In genomic region chr15:59448871-59449270, GRCh38 we compare ENCODE assay signal across 11 cellular contexts. TPM values are rescaled to one million over a fixed set of nuclear protein-coding genes. Genes with fewer than 3 reads are reported as not detected.
"Had no signal": no experiment of that assay in that cellular context is flagged by ENCODE, and none has a peak within 500 bp of the region (broad histone marks: within the 10 kb centered on the region; RNA-seq: fewer than 3 reads in every experiment).

No MANE protein-coding gene starts in this region.

- FAIRE-seq: H1, H54 had no signal

- H3K4me2 ChIP-seq: GM23338 had no signal

- H3K27ac Mint-ChIP-seq: GM23338, H9, HFFc6 had no signal

- H3K4me3 Mint-ChIP-seq: GM23338, H9, HFFc6 had no signal

- H3K27ac ChIP-seq: GM23248 had no signal

- H3K36me3 ChIP-seq: HAP-1 had no signal

- DNase-seq: GM23248, GOT3, H7, H9, HCEC 1CT, HFFc6 had no signal

- H3K4me1 ChIP-seq: HAP-1 had no signal

- H3K9me3 ChIP-seq: HAP-1 had no signal

- ATAC-seq: GM23338, HCT116 had no signal

- H3K4me3 ChIP-seq: GM23248, GM23338, HAP-1 had no signal

- H3K9me3 Mint-ChIP-seq: GM23338, H9, HFFc6 had no signal

RNA-seq across cellular contexts. Expression of gene FAM81A, which starts 10.9 kb away (rescaled TPM):
- total RNA-seq: HFFc6 had no signal
